8 cellular contexts compared by ENCODE assay signal in the genomic region with DNA sequence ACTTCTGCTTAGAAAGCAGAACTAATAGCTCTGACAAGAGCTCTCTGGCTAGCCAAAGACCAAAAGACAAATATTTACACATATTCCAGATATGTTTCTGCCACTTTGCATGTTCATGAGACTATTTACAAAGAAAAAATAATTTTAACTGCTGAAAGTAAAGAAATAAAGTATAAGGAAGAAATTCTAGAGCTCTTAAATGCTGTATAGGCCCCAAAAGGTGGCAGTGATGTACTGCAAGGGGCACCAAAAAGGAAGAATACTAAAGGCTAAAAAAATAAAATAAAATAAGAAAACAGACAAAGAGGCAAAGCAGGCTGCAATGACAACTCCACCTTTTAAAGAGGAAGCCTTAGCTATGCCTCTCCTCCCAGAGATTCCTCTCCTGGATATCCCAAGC. TPM values are rescaled to one million over a fixed set of nuclear protein-coding genes. Genes with fewer than 3 reads are reported as not detected.
DNase-seq lines count a peak whose midpoint lies in the region; ATAC-seq, FAIRE-seq and TF ChIP-seq lines count a peak whose summit lies in the region.

No MANE protein-coding gene starts in this region.

- no peaks in the 10 kb centered on the region for H3K36me3 ChIP-seq in bronchial epithelial cell (ENCODE audit: control insufficient read depth, insufficient read depth, low read length)
- no peaks in the 10 kb centered on the region for H3K36me3 ChIP-seq in pancreas

- TF ChIP-seq CTCF in bronchial epithelial cell (IDR thresholded peaks at IDR 0.05; ENCODE audit: insufficient read depth, low read length, severe bottlenecking) (no peak), pancreas (IDR thresholded peaks at IDR 0.05) (peak in 1 of 4 donors; percentile 9)

- peak overlapping the region; percentile 31 to 98 (median 86) for H3K27ac ChIP-seq in pancreas

- peak in 2 of 4 donors; percentile 6 to 30 for ATAC-seq in pancreas
- no peak for ATAC-seq in GM21825 (IDR thresholded peaks at IDR 0.05; ENCODE audit: unreplicated experiment)
- no peak for ATAC-seq in GM19351 (IDR thresholded peaks at IDR 0.05; ENCODE audit: unreplicated experiment)

- no peak for FAIRE-seq in bronchial epithelial cell (lab: Jason Lieb, UNC)
- FAIRE-seq in pancreas (lab: Jason Lieb, UNC): no peak

- H3K4me1 ChIP-seq in pancreas: peaks cover 14 to 22% (median 18%) of the 10 kb centered on the region in 3 donors

- H3K27me3 ChIP-seq in bronchial epithelial cell (ENCODE audit: control insufficient read depth, insufficient read depth, low read length) (no peaks in the 10 kb centered on the region), pancreas (no peaks in the 10 kb centered on the region)

- DNase-seq in DMS53 treated with DMSO at 0.1 percent for 48 hours (lab: John Stamatoyannopoulos, UW; ENCODE audit: unreplicated experiment) (peak; percentile 89), NCI-H146 treated with DMSO at 0.1 percent for 48 hours (lab: John Stamatoyannopoulos, UW; ENCODE audit: unreplicated experiment) (peak; percentile 75), bronchial epithelial cell (ENCODE audit: low read depth) (peak; percentile 38), pancreas (no peak), islet precursor cell (no peak)
- DNase-seq in stimulated activated CD4-positive, alpha-beta T cell treated with anti-CD3 and anti-CD28 coated beads, Interleukin-12 subunit alpha, Interleukin-12 subunit beta, amount 100 ng/mL, for 4 hours: no peak

- H3K4me3 ChIP-seq in bronchial epithelial cell (ENCODE audit: low read depth, low read length) (no peak overlapping the region), pancreas (peak overlapping the region in 1 of 4 donors; percentile 7)

- no peaks in the 10 kb centered on the region for H3K9me3 ChIP-seq in pancreas

- intact Hi-C loops in pancreas (cut with DNase I): no loop called here

RNA-seq across cellular contexts. Expression of gene KLRK1, which starts 23.0 kb away (rescaled TPM):
- total RNA-seq in bronchial epithelial cell: not detected in 2 replicates
- 1 to 10 TPM in 2 of 6 donors, under 1 TPM in 3, not detected in 1; 0.32 to 1.1 (median 0.69) TPM for total RNA-seq in pancreas
- polyA plus RNA-seq in pancreas: under 1 TPM; 0.57 to 0.92 TPM

RNA-seq across cellular contexts. Expression of gene KLRC4, which starts 42.7 kb away (rescaled TPM):
- total RNA-seq in bronchial epithelial cell: not detected in 2 replicates
- under 1 TPM in 1 of 6 donors, not detected in 5; 0.25 TPM for total RNA-seq in pancreas
- polyA plus RNA-seq in pancreas: not detected

RNA-seq across cellular contexts. Expression of gene KLRC3, which starts 53.5 kb away (rescaled TPM):
- not detected in 2 replicates for total RNA-seq in bronchial epithelial cell
- total RNA-seq in pancreas: not detected
- polyA plus RNA-seq in pancreas: not detected

RNA-seq across cellular contexts. Expression of gene KLRD1, which starts 59.2 kb away (rescaled TPM):
- total RNA-seq in bronchial epithelial cell (0.26 and 0.53 TPM in 2 replicates), pancreas (1 to 10 TPM in 1 of 6 donors, under 1 TPM in 5; 0.34 to 1.0 (median 0.64) TPM)
- polyA plus RNA-seq in pancreas: under 1 TPM; 0.11 to 0.12 TPM

Comparison
In these comparisons a context has a peak if more than half of its experiments do, and no peak if none do; other contexts are left out.
1. DNase-seq: peak in DMS53 treated with DMSO at 0.1 percent for 48 hours (single experiment), NCI-H146 treated with DMSO at 0.1 percent for 48 hours (single experiment) and bronchial epithelial cell (single experiment); none in pancreas (0 of 6), islet precursor cell (single experiment) and stimulated activated CD4-positive, alpha-beta T cell treated with anti-CD3 and anti-CD28 coated beads, Interleukin-12 subunit alpha, Interleukin-12 subunit beta, amount 100 ng/mL, for 4 hours (single experiment).